10 cellular contexts compared by ENCODE assay signal in genomic region chr9:129038109-129038852, GRCh38. TPM values are rescaled to one million over a fixed set of nuclear protein-coding genes. Genes with fewer than 3 reads are reported as not detected.
DNase-seq lines count a peak whose midpoint lies in the region; ATAC-seq and TF ChIP-seq lines count a peak whose summit lies in the region.
"Had no signal": no experiment of that assay in that cellular context is flagged by ENCODE, and none has a peak within 500 bp of the region (broad histone marks: within the 10 kb centered on the region; RNA-seq: fewer than 3 reads in every experiment).

No MANE protein-coding gene starts in this region.

- ATAC-seq in HCT116: no peak

- peak overlapping the region; percentile 83; the same call in 1 of the 2 replicates for H3K4me2 ChIP-seq in HCT116 (ENCODE audit: low read length)

- H3K27me3 ChIP-seq in HCT116 (ENCODE audit: insufficient read depth, low read length): no peaks in the 10 kb centered on the region
- no peaks in the 10 kb centered on the region for H3K27me3 ChIP-seq in left ventricle myocardium inferior (ENCODE audit: low read depth)

- intact Hi-C loops in HCT116 (cut with micrococcal nuclease): no loop called here
- intact Hi-C loops in activated T-helper 1 cell treated with anti-CD3 and anti-CD28 coated beads, Interleukin-12 subunit alpha, Interleukin-12 subunit beta, Interleukin-2, Interleukin-4 antibody, amounts not matched to agents 30 ng/mL and 10 ng/mL and 1 ng/mL, durations not matched to agents 14 hours and 24 hours and 36 hours (cut with micrococcal nuclease): loop anchor here (10.0 kb wide), 1 partner anchor 1813 kb away; no protein-coding TSS in a partner anchor
- intact Hi-C loops in left ventricle myocardium inferior (cut with micrococcal nuclease): no loop called here

- H3K9me3 ChIP-seq in HCT116 (ENCODE audit: control insufficient read depth in 1 of 2, insufficient read depth in 1 of 2, low read depth in 1 of 2, low read length in 2 of 2) (no peaks in the 10 kb centered on the region), left ventricle myocardium inferior (replicated peaks) (no peaks in the 10 kb centered on the region)

- peak overlapping the region; percentile 97 for H3K4me3 Mint-ChIP-seq in activated T-helper 1 cell treated with anti-CD3 and anti-CD28 coated beads, Interleukin-12 subunit alpha, Interleukin-12 subunit beta, Interleukin-2, Interleukin-4 antibody, amounts not matched to agents 30 ng/mL and 10 ng/mL and 1 ng/mL, durations not matched to agents 14 hours and 24 hours and 36 hours

- peaks cover 20% of the 10 kb centered on the region for H3K4me1 Mint-ChIP-seq in activated T-helper 1 cell treated with anti-CD3 and anti-CD28 coated beads, Interleukin-12 subunit alpha, Interleukin-12 subunit beta, Interleukin-2, Interleukin-4 antibody, amounts not matched to agents 30 ng/mL and 10 ng/mL and 1 ng/mL, durations not matched to agents 14 hours and 24 hours and 36 hours (ENCODE audit: low read depth)

- H3K36me3 ChIP-seq in HCT116 (ENCODE audit: control insufficient read depth in 1 of 2, insufficient read depth in 2 of 2, low read length in 2 of 2): peaks cover 0 to 4% of the 10 kb centered on the region in 2 experiments; a peak in 1 of 4 replicates
- peaks cover 31% of the 10 kb centered on the region for H3K36me3 ChIP-seq in left ventricle myocardium inferior

- no peaks in the 10 kb centered on the region for H4K20me1 ChIP-seq in HCT116 (ENCODE audit: insufficient read depth)

- H3K9me2 ChIP-seq in HCT116 (ENCODE audit: insufficient read depth): no peaks in the 10 kb centered on the region

- H3K36me3 Mint-ChIP-seq in activated T-helper 1 cell treated with anti-CD3 and anti-CD28 coated beads, Interleukin-12 subunit alpha, Interleukin-12 subunit beta, Interleukin-2, Interleukin-4 antibody, amounts not matched to agents 30 ng/mL and 10 ng/mL and 1 ng/mL, durations not matched to agents 14 hours and 24 hours and 36 hours (ENCODE audit: low read depth): peaks cover 17% of the 10 kb centered on the region

- DNase-seq in HCT116 (ENCODE audit: low read depth, low spot score) (no peak), left ventricle myocardium inferior (peak; percentile 73), DMS153 (lab: John Stamatoyannopoulos, UW) (no peak), HEK293T (ENCODE audit: extremely low spot score) (no peak), HCEC 1CT (no peak)
- no peak for DNase-seq in activated T-helper 1 cell treated with anti-CD3 and anti-CD28 coated beads, Interleukin-12 subunit alpha, Interleukin-12 subunit beta, Interleukin-2, Interleukin-4 antibody, amounts not matched to agents 30 ng/mL and 10 ng/mL and 1 ng/mL, durations not matched to agents 14 hours and 24 hours and 36 hours (ENCODE audit: low spot score)
- DNase-seq: activated CD8-positive, alpha-beta memory T cell treated with anti-CD3 and anti-CD28 coated beads, Interleukin-2, amount 50 U/mL, for 4 hours; NCI-H2227 treated with DMSO at 0.1 percent for 48 hours; stimulated activated CD4-positive, alpha-beta T cell treated with anti-CD3 and anti-CD28 coated beads, Interleukin-2, amount 100 ng/mL, for 48 hours had no signal

- no peaks in the 10 kb centered on the region for H3K9me3 Mint-ChIP-seq in activated T-helper 1 cell treated with anti-CD3 and anti-CD28 coated beads, Interleukin-12 subunit alpha, Interleukin-12 subunit beta, Interleukin-2, Interleukin-4 antibody, amounts not matched to agents 30 ng/mL and 10 ng/mL and 1 ng/mL, durations not matched to agents 14 hours and 24 hours and 36 hours

- no peak overlapping the region for H3K9ac ChIP-seq in HCT116 (ENCODE audit: low read length)

- H3K27me3 Mint-ChIP-seq in activated T-helper 1 cell treated with anti-CD3 and anti-CD28 coated beads, Interleukin-12 subunit alpha, Interleukin-12 subunit beta, Interleukin-2, Interleukin-4 antibody, amounts not matched to agents 30 ng/mL and 10 ng/mL and 1 ng/mL, durations not matched to agents 14 hours and 24 hours and 36 hours (ENCODE audit: insufficient read depth): peaks cover 2% of the 10 kb centered on the region

- H2AFZ ChIP-seq in HCT116 (ENCODE audit: low read depth, low read length, poor library complexity, severe bottlenecking): no peak overlapping the region

- no peak for TF ChIP-seq CTCF in HCT116 (IDR thresholded peaks at IDR 0.05 in 2 of 3, conservative IDR thresholded peaks at IDR 0.05 in 1 of 3; ENCODE audit: borderline replicate concordance in 1 of 3, insufficient read depth in 1 of 3, low read depth in 2 of 3, low read length in 2 of 3)
- no peak for TF ChIP-seq CTCF in left ventricle myocardium inferior (IDR thresholded peaks at IDR 0.05; ENCODE audit: borderline replicate concordance)

- RAD21 ChIA-PET in HCT116 (lab: Charles Lee; ENCODE audit: low non-redundant PET in 1 of 2, low total read pairs in 2 of 2, uncharacterized antibody in 2 of 2, unreplicated experiment in 2 of 2): no interaction called here

- no TSS peak for BruUV-seq in HCT116 (replicated peaks; lab: Mats Ljungman, UMichigan)

- TF ChIP-seq RAD21 in HCT116 (IDR thresholded peaks at IDR 0.05; ENCODE audit: low read depth): no peak

- H3K27ac ChIP-seq in HCT116 (ENCODE audit: low read depth, low read length): no peak overlapping the region
- peak overlapping the region; percentile 92 for H3K27ac ChIP-seq in left ventricle myocardium inferior (replicated peaks)
- H3K27ac ChIP-seq in skin epidermis: peak overlapping the region in 11 of 21 experiments; percentile 26 to 87 (median 77)

- peaks cover 5% of the 10 kb centered on the region; the same call in 1 of the 2 replicates for H3K79me2 ChIP-seq in HCT116 (ENCODE audit: insufficient read depth, low read length)

- peak overlapping the region; percentile 37 for H3K27ac Mint-ChIP-seq in activated T-helper 1 cell treated with anti-CD3 and anti-CD28 coated beads, Interleukin-12 subunit alpha, Interleukin-12 subunit beta, Interleukin-2, Interleukin-4 antibody, amounts not matched to agents 30 ng/mL and 10 ng/mL and 1 ng/mL, durations not matched to agents 14 hours and 24 hours and 36 hours

- TF ChIP-seq POLR2A in HCT116 (IDR thresholded peaks at IDR 0.05; ENCODE audit: borderline replicate concordance, extremely low read depth, insufficient read depth, insufficient read length): no peak

- POLR2A ChIA-PET in HCT116 (lab: Charles Lee) (no interaction called here), HEK293T (lab: Yijun Ruan, JAX) (interaction anchor here (0.8 to 1.1 kb wide), 5 partner anchors 10 to 43 kb away, joined by 3 to 4 read pairs (median 3); partner anchors contain the start of genes DOLPP1 and SH3GLB2)

- H3K4me3 ChIP-seq in HCT116 (replicated peaks in 1 of 2; ENCODE audit: low read depth in 1 of 2, low read length in 2 of 2): 0 out of 4 replicates have a peak overlapping the region, but pooled peaks of 1 of the 2 experiments have one; percentile 99
- H3K4me3 ChIP-seq in left ventricle myocardium inferior: peak overlapping the region; percentile 100
- peak overlapping the region in 2 of 7 experiments; percentile 94 to 98 for H3K4me3 ChIP-seq in skin epidermis

- CTCF ChIA-PET in HCT116 (lab: Charles Lee) (interaction anchor here (1.7 kb wide), 1 partner anchor 10 kb away, joined by 7 read pairs; the partner anchor contains the start of gene SH3GLB2), HEK293T (lab: Yijun Ruan, JAX) (interaction anchor here (1.0 kb wide), 1 partner anchor 15 kb away, joined by 3 read pairs; no protein-coding TSS in a partner anchor)

- H3K4me1 ChIP-seq in HCT116 (ENCODE audit: control insufficient read depth in 1 of 2, insufficient read depth in 2 of 2, low read length in 2 of 2): peaks cover 9 to 20% of the 10 kb centered on the region in 2 experiments; a peak in 2 of 4 replicates
- H3K4me1 ChIP-seq in left ventricle myocardium inferior: peaks cover 47% of the 10 kb centered on the region

TF ChIP-seq in HCT116, 20 proteins besides CTCF, POLR2A, EP300 and RAD21 (continues in another document):
- no peak for TF ChIP-seq JUND (IDR thresholded peaks at IDR 0.05)
- no peak for TF ChIP-seq ZFX (IDR thresholded peaks at IDR 0.05)
- TF ChIP-seq SP1 (IDR thresholded peaks at IDR 0.05; ENCODE audit: low read depth): no peak
- TF ChIP-seq POLR2AphosphoS5 (IDR thresholded peaks at IDR 0.05; ENCODE audit: low read depth, low read length): no peak

TF ChIP-seq in HEK293T, 16 proteins besides CTCF, POLR2A, EP300 and RAD21 (continues in another document):
- TF ChIP-seq HDGF (IDR thresholded peaks at IDR 0.05; ENCODE audit: borderline replicate concordance) (no peak), LEF1 (IDR thresholded peaks at IDR 0.05; ENCODE audit: borderline replicate concordance) (no peak), FOXM1 (IDR thresholded peaks at IDR 0.05; ENCODE audit: borderline replicate concordance) (no peak), CTBP1 (IDR thresholded peaks at IDR 0.05; ENCODE audit: borderline replicate concordance) (no peak), SUZ12 (IDR thresholded peaks at IDR 0.05) (no peak), ELF4 (IDR thresholded peaks at IDR 0.05) (no peak), FOXA1 (IDR thresholded peaks at IDR 0.05) (no peak), ARNT (IDR thresholded peaks at IDR 0.05) (no peak), BHLHE40 (IDR thresholded peaks at IDR 0.05; ENCODE audit: borderline replicate concordance) (no peak), ZNF384 (IDR thresholded peaks at IDR 0.05) (no peak), NFRKB (IDR thresholded peaks at IDR 0.05) (no peak), SP1 (IDR thresholded peaks at IDR 0.05) (no peak), FOXK2 (IDR thresholded peaks at IDR 0.05) (no peak), TARDBP (IDR thresholded peaks at IDR 0.05) (no peak)

RNA-seq across cellular contexts. Expression of gene MIGA2, which starts 1.9 kb away (rescaled TPM):
- total RNA-seq in HCT116 (2021; ENCODE audit: unreplicated experiment) (23.7 TPM), left ventricle myocardium inferior (35.6 TPM)
- polyA plus RNA-seq in HCT116 (2012): 14.5 and 15.4 TPM in 2 replicates
- 43.4 and 43.8 TPM in 2 replicates for total RNA-seq in activated T-helper 1 cell treated with anti-CD3 and anti-CD28 coated beads, Interleukin-12 subunit alpha, Interleukin-12 subunit beta, Interleukin-2, Interleukin-4 antibody, amounts not matched to agents 30 ng/mL and 10 ng/mL and 1 ng/mL, durations not matched to agents 14 hours and 24 hours and 36 hours

RNA-seq across cellular contexts. Expression of gene SH3GLB2, which starts 10.2 kb away (rescaled TPM):
- total RNA-seq in HCT116 (2021; ENCODE audit: unreplicated experiment) (87.9 TPM), left ventricle myocardium inferior (33.9 TPM)
- 88.5 and 89.0 TPM in 2 replicates for polyA plus RNA-seq in HCT116 (2012)
- total RNA-seq in activated T-helper 1 cell treated with anti-CD3 and anti-CD28 coated beads, Interleukin-12 subunit alpha, Interleukin-12 subunit beta, Interleukin-2, Interleukin-4 antibody, amounts not matched to agents 30 ng/mL and 10 ng/mL and 1 ng/mL, durations not matched to agents 14 hours and 24 hours and 36 hours: 71.1 and 74.8 TPM in 2 replicates

RNA-seq across cellular contexts. Expression of gene DOLPP1, which starts 42.6 kb away (rescaled TPM):
- 17.4 TPM for total RNA-seq in HCT116 (2021; ENCODE audit: unreplicated experiment)
- 12.6 and 13.4 TPM in 2 replicates for polyA plus RNA-seq in HCT116 (2012)
- total RNA-seq in activated T-helper 1 cell treated with anti-CD3 and anti-CD28 coated beads, Interleukin-12 subunit alpha, Interleukin-12 subunit beta, Interleukin-2, Interleukin-4 antibody, amounts not matched to agents 30 ng/mL and 10 ng/mL and 1 ng/mL, durations not matched to agents 14 hours and 24 hours and 36 hours: 28.4 and 30.2 TPM in 2 replicates
- 9.4 TPM for total RNA-seq in left ventricle myocardium inferior
